Comparison of ENCODE assay signal across 10 cellular contexts in genomic region chr9:107020040-107020530, GRCh38.
DNase-seq lines count a peak whose midpoint lies in the region; ATAC-seq and FAIRE-seq lines count a peak whose summit lies in the region.
"Had no signal": no experiment of that assay in that cellular context is flagged by ENCODE, and none has a peak within 500 bp of the region (broad histone marks: within the 10 kb centered on the region; RNA-seq: fewer than 3 reads in every experiment).

No MANE protein-coding gene starts in this region.

- H3K27me3 ChIP-seq in right cardiac atrium (ENCODE audit: control insufficient read depth, insufficient read depth) = no peaks in the 10 kb centered on the region

- intact Hi-C loops in right cardiac atrium (cut with DNase I) = no loop called here

- peak; percentile 90 for DNase-seq in ACHN
- peak; percentile 79 for DNase-seq in SW480 (ENCODE audit: low spot score)
- DNase-seq in right cardiac atrium = no peak
- no peak for DNase-seq in frontal cortex (ENCODE audit: low spot score in 2 of 2)
- no peak for DNase-seq in NAMALWA (ENCODE audit: low spot score)
- DNase-seq: activated naive CD4-positive, alpha-beta T cell had no signal

- ATAC-seq in GM21529 (IDR thresholded peaks at IDR 0.05; ENCODE audit: unreplicated experiment) (peak; percentile 49), right cardiac atrium (peak; percentile 71 to 76), GM19397 (IDR thresholded peaks at IDR 0.05; ENCODE audit: unreplicated experiment) (no peak), GM21515 (IDR thresholded peaks at IDR 0.05; ENCODE audit: unreplicated experiment) (no peak)
- ATAC-seq: Panc1 had no signal

- whole genome bisulfite sequencing in right cardiac atrium = 39% methylated on average over 2 of the region's 2 CpGs

- no peak for FAIRE-seq in frontal cortex (lab: Jason Lieb, UNC)

- no peak overlapping the region for H3K4me3 ChIP-seq in right cardiac atrium (ENCODE audit: low read length)

- H3K9me3 ChIP-seq in right cardiac atrium (ENCODE audit: control insufficient read depth, low read length) = no peaks in the 10 kb centered on the region

- peaks cover 3% of the 10 kb centered on the region for H3K4me1 ChIP-seq in right cardiac atrium (ENCODE audit: control insufficient read depth, insufficient read depth, low read length)

- H3K27ac ChIP-seq in right cardiac atrium (ENCODE audit: low read length) = no peak overlapping the region

- in situ Hi-C loops in ACHN (cut with HindIII; ENCODE audit: low pct_ligation_motif_present, low pct_unique_long_range_greater_than_20kb, low sequenced_read_pairs) = no loop called here

Comparison
In these comparisons a context has a peak if more than half of its experiments do, and no peak if none do; other contexts are left out.
1. DNase-seq: peak in ACHN (single experiment) and SW480 (single experiment); none in right cardiac atrium (0 of 3), frontal cortex (0 of 2) and NAMALWA (single experiment).
2. ATAC-seq: peak in GM21529 (single experiment) and right cardiac atrium (2 of 2); none in GM19397 (single experiment) and GM21515 (single experiment).